Comparison of ENCODE assay signal across 9 cellular contexts in genomic region chr18:44130365-44130942, GRCh38.
A peak's percentile ranks its signal among the peaks of the same experiment; 100 is the strongest.
DNase-seq lines count a peak whose midpoint lies in the region; ATAC-seq and TF ChIP-seq lines count a peak whose summit lies in the region.
"Had no signal": no experiment of that assay in that cellular context is flagged by ENCODE, and none has a peak within 500 bp of the region (broad histone marks: within the 10 kb centered on the region; RNA-seq: fewer than 3 reads in every experiment).

No MANE protein-coding gene starts in this region.

- ATAC-seq in HG02840 (IDR thresholded peaks at IDR 0.05; ENCODE audit: low FRiP score, unreplicated experiment) (no peak), HG03432 (IDR thresholded peaks at IDR 0.05; ENCODE audit: unreplicated experiment) (no peak)

- H3K27me3 Mint-ChIP-seq in nephron (ENCODE audit: low read depth), result no peaks in the 10 kb centered on the region
- H3K27me3 Mint-ChIP-seq: CD4-positive, CD25-positive, alpha-beta regulatory T cell had no signal

- no peaks in the 10 kb centered on the region for H3K79me2 ChIP-seq in OCI-LY1 (ENCODE audit: insufficient read depth, low read length)

- H3K4me3 ChIP-seq in OCI-LY1 (ENCODE audit: low read depth, low read length, poor library complexity, severe bottlenecking), result no peak overlapping the region

- no peak overlapping the region for H3K4me3 Mint-ChIP-seq in nephron
- H3K4me3 Mint-ChIP-seq: CD4-positive, CD25-positive, alpha-beta regulatory T cell had no signal

- TF ChIP-seq CTCF in OCI-LY1 (IDR thresholded peaks at IDR 0.05; ENCODE audit: low read length) (peak; percentile 77), nephron (IDR thresholded peaks at IDR 0.05; ENCODE audit: unreplicated experiment in 3 of 3) (peak; percentile 66 to 79 (median 75))

- H3K9me3 ChIP-seq in OCI-LY1 (ENCODE audit: low read length), result no peaks in the 10 kb centered on the region

- no peaks in the 10 kb centered on the region for H3K4me1 ChIP-seq in OCI-LY1 (ENCODE audit: insufficient read depth, low read length, severe bottlenecking)

- no peak overlapping the region for H3K9ac ChIP-seq in OCI-LY1 (ENCODE audit: low read length)

- no peaks in the 10 kb centered on the region for H3K36me3 ChIP-seq in OCI-LY1 (ENCODE audit: insufficient read depth, low read length)

- H4K20me1 ChIP-seq in OCI-LY1 (ENCODE audit: insufficient read depth, low read length), result no peaks in the 10 kb centered on the region

- DNase-seq in SIG-M5 treated with dmso at 0.1 percent for 504 hours (lab: John Stamatoyannopoulos, UW; ENCODE audit: unreplicated experiment) (peak; percentile 17), SIG-M5 (lab: John Stamatoyannopoulos, UW) (no peak), HPDE6-E6E7 (ENCODE audit: extremely low spot score) (peak; percentile 13), epidermal melanocyte (ENCODE audit: insufficient read length, low spot score) (peak; percentile 22)

- peaks cover 40% of the 10 kb centered on the region for H3K4me1 Mint-ChIP-seq in nephron
- H3K4me1 Mint-ChIP-seq: CD4-positive, CD25-positive, alpha-beta regulatory T cell had no signal

- H3K27ac Mint-ChIP-seq in nephron, result peak overlapping the region in 1 of 3 experiments; percentile 44
- H3K27ac Mint-ChIP-seq: CD4-positive, CD25-positive, alpha-beta regulatory T cell had no signal

- no peaks in the 10 kb centered on the region for H3F3A ChIP-seq in OCI-LY1 (ENCODE audit: insufficient read depth, low read length)

- H3K27ac ChIP-seq in OCI-LY1 (ENCODE audit: low read depth, low read length, poor library complexity, severe bottlenecking), result no peak overlapping the region

- no peak overlapping the region for H3K4me2 ChIP-seq in OCI-LY1 (ENCODE audit: low read length)

- H3K36me3 Mint-ChIP-seq in nephron (ENCODE audit: low read depth), result no peaks in the 10 kb centered on the region
- H3K36me3 Mint-ChIP-seq: CD4-positive, CD25-positive, alpha-beta regulatory T cell had no signal

- H3K27me3 ChIP-seq in OCI-LY1 (ENCODE audit: insufficient read depth, low read length), result no peaks in the 10 kb centered on the region

- H3K9me3 Mint-ChIP-seq in nephron, result no peaks in the 10 kb centered on the region

- no peak overlapping the region for H2AFZ ChIP-seq in OCI-LY1 (ENCODE audit: low read length)

- H3K9me2 ChIP-seq in OCI-LY1 (ENCODE audit: low read depth, low read length), result no peaks in the 10 kb centered on the region
